In the genomic region with DNA sequence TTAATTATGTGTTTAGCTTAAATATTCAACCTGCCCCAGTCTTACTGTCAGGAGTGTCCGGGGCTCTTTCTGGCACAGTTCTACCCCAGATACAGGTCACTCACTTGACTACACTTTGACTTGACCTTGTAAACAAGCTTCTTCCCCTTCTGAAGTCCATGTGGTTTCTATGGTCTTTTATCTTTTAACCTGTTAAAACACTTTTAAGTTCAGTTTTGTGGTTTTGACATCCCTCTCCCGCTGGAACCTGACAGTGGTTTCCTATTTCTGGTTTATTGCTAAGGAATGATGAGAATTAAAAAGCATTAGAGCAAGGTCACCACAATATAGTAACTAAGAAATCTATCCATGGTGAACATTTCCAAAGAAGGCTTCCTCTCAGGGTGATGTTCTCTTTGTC, we compare ENCODE assay signal across 29 cellular contexts.
"Had no signal": no experiment of that assay in that cellular context is flagged by ENCODE, and none has a peak within 500 bp of the region (broad histone marks: within the 10 kb centered on the region; RNA-seq: fewer than 3 reads in every experiment).

No MANE protein-coding gene starts in this region.

- H3K4me1 Mint-ChIP-seq: activated B cell treated with CpG ODN at 0.5 μM for 24 hours; activated naive CD4-positive, alpha-beta T cell treated with anti-CD3 and anti-CD28 coated beads, Interleukin-2, amount 50 U/mL, for 24 hours had no signal

- H3K36me3 ChIP-seq: breast epithelium, SJCRH30 had no signal

- H3K4me2 ChIP-seq: SK-N-SH had no signal

- H3K9ac ChIP-seq: SK-N-SH had no signal

- H3K9me3 ChIP-seq: breast epithelium, SJCRH30, SK-N-SH had no signal

- FAIRE-seq: K562 had no signal

- H3K27me3 ChIP-seq: breast epithelium, SJCRH30 had no signal

- H3K9me3 Mint-ChIP-seq: activated B cell treated with CpG ODN at 0.5 μM for 24 hours; activated CD4-positive, alpha-beta T cell treated with anti-CD3 and anti-CD28 coated beads, Interleukin-2, amount 10 ng/mL, durations not matched to agents 24 days and 14 days; activated naive CD4-positive, alpha-beta T cell treated with anti-CD3 and anti-CD28 coated beads, Interleukin-2, amount 50 U/mL, for 24 hours; activated T-cell treated with anti-CD3 and anti-CD28 coated beads, Interleukin-2, amount 50 U/mL, for 24 hours; activated T-helper 1 cell treated with anti-CD3 and anti-CD28 coated beads, Interleukin-12 subunit alpha, Interleukin-12 subunit beta, Interleukin-2, Interleukin-4 antibody, amounts not matched to agents 30 ng/mL and 10 ng/mL and 1 ng/mL, durations not matched to agents 14 hours and 24 hours and 36 hours; T-helper 2 cell treated with Interferon-gamma antibody and Interleukin-4, amounts not matched to agents 5 μg/mL and 100 μg/mL, for 36 hours had no signal

- H3K36me3 Mint-ChIP-seq: activated CD8-positive, alpha-beta memory T cell treated with anti-CD3 and anti-CD28 coated beads, Interleukin-2, amount 10 ng/mL, durations not matched to agents 7 days and 5 days; activated naive CD4-positive, alpha-beta T cell treated with anti-CD3 and anti-CD28 coated beads, Interleukin-2, amount 50 U/mL, for 24 hours had no signal

- H3K27ac Mint-ChIP-seq: activated B cell treated with CpG ODN at 0.5 μM for 24 hours; activated CD4-positive, alpha-beta T cell treated with anti-CD3 and anti-CD28 coated beads, Interleukin-2, amount 10 ng/mL, durations not matched to agents 24 days and 14 days; activated CD8-positive, alpha-beta memory T cell treated with anti-CD3 and anti-CD28 coated beads, Interleukin-2, amount 10 ng/mL, durations not matched to agents 7 days and 5 days; activated naive CD4-positive, alpha-beta T cell treated with anti-CD3 and anti-CD28 coated beads, Interleukin-2, amount 50 U/mL, for 24 hours; activated T-cell treated with anti-CD3 and anti-CD28 coated beads, Interleukin-2, amount 50 U/mL, for 24 hours; activated T-helper 1 cell treated with anti-CD3 and anti-CD28 coated beads, Interleukin-12 subunit alpha, Interleukin-12 subunit beta, Interleukin-2, Interleukin-4 antibody, amounts not matched to agents 30 ng/mL and 10 ng/mL and 1 ng/mL, durations not matched to agents 14 hours and 24 hours and 36 hours; T-helper 2 cell treated with Interferon-gamma antibody and Interleukin-4, amounts not matched to agents 5 μg/mL and 100 μg/mL, for 36 hours had no signal

- H3K4me1 ChIP-seq: breast epithelium had no signal

- ATAC-seq: activated CD8-positive, alpha-beta memory T cell treated with anti-CD3 and anti-CD28 coated beads, Interleukin-2, amount 10 ng/mL, durations not matched to agents 7 days and 5 days; K562; Panc1 had no signal

- H3K4me3 ChIP-seq: breast epithelium, K562, SJCRH30 had no signal

- H3K27me3 Mint-ChIP-seq: activated B cell treated with CpG ODN at 0.5 μM for 24 hours; activated CD8-positive, alpha-beta memory T cell treated with anti-CD3 and anti-CD28 coated beads, Interleukin-2, amount 10 ng/mL, durations not matched to agents 7 days and 5 days had no signal

- H3K27ac ChIP-seq: breast epithelium, RWPE1, SJCRH30 had no signal

- DNase-seq: activated B cell treated with CpG ODN at 0.5 μM for 24 hours; activated CD4-positive, alpha-beta T cell treated with anti-CD3 and anti-CD28 coated beads for 1 hour; activated CD4-positive, alpha-beta T cell treated with anti-CD3 and anti-CD28 coated beads, Interleukin-2, amount 10 ng/mL, durations not matched to agents 24 days and 14 days; activated CD4-positive, alpha-beta T cell treated with anti-CD3 and anti-CD28 coated beads, Interleukin-2, amount 50 U/mL, for 48 hours; activated CD8-positive, alpha-beta memory T cell treated with anti-CD3 and anti-CD28 coated beads, Interleukin-2, amount 10 ng/mL, durations not matched to agents 7 days and 5 days; activated effector memory CD4-positive, alpha-beta T cell treated with Interleukin-2 at 50 U/mL for 16 hours; activated naive CD4-positive, alpha-beta T cell; activated T-cell treated with anti-CD3 and anti-CD28 coated beads, Interleukin-2, amount 50 U/mL, for 24 hours; amygdala; caudate nucleus; NCI-H1092; NCI-H1417; NCI-H1694; NCI-H2029; NCI-H2107; NCI-H2171 treated with DMSO at 0.1 percent for 48 hours; NCI-H226; NCI-H526; NCI-H774; Right ventricle myocardium superior; SJCRH30; SK-N-SH had no signal

- H3K4me3 Mint-ChIP-seq: activated B cell treated with CpG ODN at 0.5 μM for 24 hours; activated CD4-positive, alpha-beta T cell treated with anti-CD3 and anti-CD28 coated beads, Interleukin-2, amount 10 ng/mL, durations not matched to agents 24 days and 14 days; activated CD8-positive, alpha-beta memory T cell treated with anti-CD3 and anti-CD28 coated beads, Interleukin-2, amount 10 ng/mL, durations not matched to agents 7 days and 5 days; activated naive CD4-positive, alpha-beta T cell treated with anti-CD3 and anti-CD28 coated beads, Interleukin-2, amount 50 U/mL, for 24 hours; activated T-cell treated with anti-CD3 and anti-CD28 coated beads, Interleukin-2, amount 50 U/mL, for 24 hours; activated T-helper 1 cell treated with anti-CD3 and anti-CD28 coated beads, Interleukin-12 subunit alpha, Interleukin-12 subunit beta, Interleukin-2, Interleukin-4 antibody, amounts not matched to agents 30 ng/mL and 10 ng/mL and 1 ng/mL, durations not matched to agents 14 hours and 24 hours and 36 hours; T-helper 2 cell treated with Interferon-gamma antibody and Interleukin-4, amounts not matched to agents 5 μg/mL and 100 μg/mL, for 36 hours had no signal
